29 cellular contexts compared by ENCODE assay signal in genomic region chr14:96257056-96257455, GRCh38. TPM values are rescaled to one million over a fixed set of nuclear protein-coding genes. Genes with fewer than 3 reads are reported as not detected.
A peak's percentile ranks its signal among the peaks of the same experiment; 100 is the strongest.
DNase-seq lines count a peak whose midpoint lies in the region; ATAC-seq and TF ChIP-seq lines count a peak whose summit lies in the region.
"Had no signal": no experiment of that assay in that cellular context is flagged by ENCODE, and none has a peak within 500 bp of the region (broad histone marks: within the 10 kb centered on the region; RNA-seq: fewer than 3 reads in every experiment).

No MANE protein-coding gene starts in this region.

- no peak for TF ChIP-seq CTCF in AG10803 (conservative IDR thresholded peaks at IDR 0.05; ENCODE audit: low read length)
- no peak for TF ChIP-seq CTCF in WI38 (IDR thresholded peaks at IDR 0.05; ENCODE audit: low read depth, low read length)
- TF ChIP-seq CTCF in gastroesophageal sphincter (IDR thresholded peaks at IDR 0.05) = no peak
- TF ChIP-seq CTCF in upper lobe of right lung (IDR thresholded peaks at IDR 0.05) = no peak
- no peak for TF ChIP-seq CTCF in type B pancreatic cell (conservative IDR thresholded peaks at IDR 0.05)

- DNase-seq in AG10803 (ENCODE audit: low read depth) (no peak), upper lobe of right lung (no peak), iPS-NIHi7 (ENCODE audit: extremely low spot score) (no peak), type B pancreatic cell (ENCODE audit: extremely low spot score, unreplicated experiment) (no peak), dermis blood vessel endothelial cell (no peak)
- DNase-seq: ACHN; activated CD4-positive, alpha-beta T cell treated with anti-CD3 and anti-CD28 coated beads for 1 hour; activated T-cell treated with anti-CD3 and anti-CD28 coated beads for 4 hours; Caco-2; DMS79; effector CD8-positive, alpha-beta T cell; GDM1; NCI-H1436 treated with DMSO at 0.1 percent for 48 hours; NCI-H446; NCI-H82; stimulated activated naive CD8-positive, alpha-beta T cell treated with anti-CD3 and anti-CD28 coated beads, Interleukin-15, amount 100 ng/mL, for 72 hours; transverse colon had no signal

- H3K36me3 ChIP-seq in gastroesophageal sphincter (no peaks in the 10 kb centered on the region), rectal smooth muscle tissue (ENCODE audit: control insufficient read depth, insufficient read depth, low read length) (no peaks in the 10 kb centered on the region), upper lobe of right lung (no peaks in the 10 kb centered on the region)
- H3K36me3 ChIP-seq: breast epithelium, HAP-1, transverse colon had no signal

- WGBS in gastroesophageal sphincter (ENCODE audit: low coverage in 1 of 2), 2 donors = 59 to 64% methylated on average over 3 to 8 of the region's 8 CpGs

- no peak overlapping the region for H3K4me3 Mint-ChIP-seq in type B pancreatic cell
- H3K4me3 Mint-ChIP-seq: stimulated activated naive CD8-positive, alpha-beta T cell treated with anti-CD3 and anti-CD28 coated beads, Interleukin-15, amount 100 ng/mL, for 72 hours; T-helper 1 cell treated with Interleukin-12 subunit alpha and Interleukin-12 subunit beta and Interleukin-4 antibody, amounts not matched to agents 30 μg/mL and 1 μg/mL, for 36 hours had no signal

- H3K4me3 ChIP-seq in AG10803 (ENCODE audit: low read length) = peak overlapping the region; percentile 3
- peak overlapping the region; percentile 79 for H3K4me3 ChIP-seq in WI38 (ENCODE audit: low read depth, low read length)
- H3K4me3 ChIP-seq in gastroesophageal sphincter = no peak overlapping the region
- no peak overlapping the region for H3K4me3 ChIP-seq in rectal smooth muscle tissue (ENCODE audit: low read length)
- no peak overlapping the region for H3K4me3 ChIP-seq in upper lobe of right lung
- H3K4me3 ChIP-seq: breast epithelium, HAP-1, transverse colon had no signal

- H3K9me3 ChIP-seq in gastroesophageal sphincter (peaks cover 0 to 8% (median 0%) of the 10 kb centered on the region in 3 donors), upper lobe of right lung (no peaks in the 10 kb centered on the region)
- H3K9me3 ChIP-seq: breast epithelium, Caco-2, HAP-1, transverse colon had no signal

- peaks cover 6% of the 10 kb centered on the region for H3K9me3 Mint-ChIP-seq in type B pancreatic cell
- H3K9me3 Mint-ChIP-seq: activated naive CD4-positive, alpha-beta T cell treated with anti-CD3 and anti-CD28 coated beads, Interleukin-2, amount 50 U/mL, for 72 hours; stimulated activated naive CD8-positive, alpha-beta T cell treated with anti-CD3 and anti-CD28 coated beads, Interleukin-15, amount 100 ng/mL, for 72 hours; T-helper 1 cell treated with Interleukin-12 subunit alpha and Interleukin-12 subunit beta and Interleukin-4 antibody, amounts not matched to agents 30 μg/mL and 1 μg/mL, for 36 hours had no signal

- H3K27ac ChIP-seq in gastroesophageal sphincter = peak overlapping the region in 3 of 4 donors; percentile 79 to 87 (median 87)
- H3K27ac ChIP-seq in rectal smooth muscle tissue (ENCODE audit: low read depth, low read length) = peak overlapping the region; percentile 76
- H3K27ac ChIP-seq in upper lobe of right lung = no peak overlapping the region
- H3K27ac ChIP-seq: breast epithelium, C4-2B, KMS-11, parathyroid adenoma had no signal

- intact Hi-C loops in upper lobe of right lung (cut with DNase I) = no loop called here

- no peak for ATAC-seq in gastroesophageal sphincter
- ATAC-seq in upper lobe of right lung = no peak
- ATAC-seq: activated naive CD4-positive, alpha-beta T cell treated with anti-CD3 and anti-CD28 coated beads, Interleukin-2, amount 50 U/mL, for 72 hours; stimulated activated naive CD8-positive, alpha-beta T cell treated with anti-CD3 and anti-CD28 coated beads, Interleukin-15, amount 100 ng/mL, for 72 hours had no signal

- H3K36me3 Mint-ChIP-seq in type B pancreatic cell = no peaks in the 10 kb centered on the region
- H3K36me3 Mint-ChIP-seq: activated naive CD4-positive, alpha-beta T cell treated with anti-CD3 and anti-CD28 coated beads, Interleukin-2, amount 50 U/mL, for 72 hours had no signal

- H3K4me1 Mint-ChIP-seq in type B pancreatic cell (ENCODE audit: unreplicated experiment) = peaks cover 10% of the 10 kb centered on the region
- H3K4me1 Mint-ChIP-seq: stimulated activated naive CD8-positive, alpha-beta T cell treated with anti-CD3 and anti-CD28 coated beads, Interleukin-15, amount 100 ng/mL, for 72 hours had no signal

- H3K27me3 ChIP-seq in gastroesophageal sphincter = no peaks in the 10 kb centered on the region
- no peaks in the 10 kb centered on the region for H3K27me3 ChIP-seq in rectal smooth muscle tissue (ENCODE audit: control insufficient read depth, insufficient read depth, low read length)
- H3K27me3 ChIP-seq in upper lobe of right lung = no peaks in the 10 kb centered on the region
- H3K27me3 ChIP-seq: breast epithelium, transverse colon had no signal

- no peak for TF ChIP-seq POLR2A in gastroesophageal sphincter (IDR thresholded peaks at IDR 0.05)

- H3K4me1 ChIP-seq in gastroesophageal sphincter = peaks cover 4 to 53% (median 26%) of the 10 kb centered on the region in 3 donors
- peaks cover 24% of the 10 kb centered on the region for H3K4me1 ChIP-seq in rectal smooth muscle tissue (ENCODE audit: control insufficient read depth, insufficient read depth, low read length)
- peaks cover 4% of the 10 kb centered on the region for H3K4me1 ChIP-seq in upper lobe of right lung
- H3K4me1 ChIP-seq: HAP-1, parathyroid adenoma had no signal

- TF ChIP-seq EP300 in gastroesophageal sphincter (IDR thresholded peaks at IDR 0.05) = no peak

- no peak overlapping the region for H3K9ac ChIP-seq in rectal smooth muscle tissue (ENCODE audit: low read length)
- H3K9ac ChIP-seq: KMS-11, parathyroid adenoma had no signal

- peaks cover 35% of the 10 kb centered on the region for H3K27me3 Mint-ChIP-seq in type B pancreatic cell

- H3K27ac Mint-ChIP-seq in type B pancreatic cell = no peak overlapping the region
- H3K27ac Mint-ChIP-seq: activated naive CD4-positive, alpha-beta T cell treated with anti-CD3 and anti-CD28 coated beads, Interleukin-2, amount 50 U/mL, for 72 hours; stimulated activated naive CD8-positive, alpha-beta T cell treated with anti-CD3 and anti-CD28 coated beads, Interleukin-15, amount 100 ng/mL, for 72 hours; T-helper 1 cell treated with Interleukin-12 subunit alpha and Interleukin-12 subunit beta and Interleukin-4 antibody, amounts not matched to agents 30 μg/mL and 1 μg/mL, for 36 hours had no signal

RNA-seq across cellular contexts. Expression of gene BDKRB1, which starts 1.0 kb away (rescaled TPM):
- total RNA-seq in gastroesophageal sphincter = 1 to 10 TPM in 2 of 4 donors, under 1 TPM in 1, not detected in 1; 0.50 to 7.9 (median 1.2) TPM
- not detected for total RNA-seq in upper lobe of right lung
- total RNA-seq in type B pancreatic cell (ENCODE audit: low replicate concordance) = 0.62 TPM in 1 of 2 replicates, not detected in the other
- total RNA-seq in dermis blood vessel endothelial cell = not detected in 2 replicates
- total RNA-seq: activated naive CD4-positive, alpha-beta T cell treated with anti-CD3 and anti-CD28 coated beads, Interleukin-2, amount 50 U/mL, for 72 hours; glomerular endothelial cell; liver had no signal

RNA-seq across cellular contexts. Expression of gene BDKRB2, which starts 52.4 kb away (rescaled TPM):
- total RNA-seq in gastroesophageal sphincter = 10 to 100 TPM in 1 of 4 donors, 1 to 10 TPM in 3; 3.3 to 13.6 (median 8.3) TPM
- total RNA-seq in upper lobe of right lung = 1.5 TPM
- 2.1 and 3.6 TPM in 2 replicates for total RNA-seq in type B pancreatic cell (ENCODE audit: low replicate concordance)
- total RNA-seq in dermis blood vessel endothelial cell = 0.05 and 0.34 TPM in 2 replicates

Comparison
In these comparisons a context has a peak if more than half of its experiments do, and no peak if none do; other contexts are left out.
1. H3K4me3 ChIP-seq: peak in AG10803 (single experiment) and WI38 (single experiment); none in gastroesophageal sphincter (0 of 2), rectal smooth muscle tissue (single experiment) and upper lobe of right lung (single experiment).